In genomic region chr1:102942324-102942723, GRCh38 we compare ENCODE assay signal across 23 cellular contexts.
"Had no signal": no experiment of that assay in that cellular context is flagged by ENCODE, and none has a peak within 500 bp of the region (broad histone marks: within the 10 kb centered on the region; RNA-seq: fewer than 3 reads in every experiment).

No MANE protein-coding gene starts in this region.

- H3K9ac ChIP-seq: neural progenitor cell, parathyroid adenoma had no signal

- H3K4me2 ChIP-seq: neural progenitor cell had no signal

- DNase-seq: activated CD4-positive, alpha-beta T cell treated with anti-CD3 and anti-CD28 coated beads for 4 hours; activated CD4-positive, alpha-beta T cell treated with anti-CD3 and anti-CD28 coated beads, Interleukin-2, amount 50 U/mL, for 4 hours; activated naive CD4-positive, alpha-beta T cell; activated T-cell treated with anti-CD3 and anti-CD28 coated beads for 4 hours; activated T-cell treated with anti-CD3 and anti-CD28 coated beads, Interleukin-2, amount 50 U/mL, for 72 hours; aorta; central memory CD4-positive, alpha-beta T cell; effector CD4-positive, alpha-beta T cell; islet precursor cell; left ventricle myocardium inferior; mesendoderm; natural killer cell; occipital lobe; psoas muscle; spleen; stimulated activated naive CD4-positive, alpha-beta T cell; T-helper 1 cell; transverse colon had no signal

- H3K36me3 ChIP-seq: esophagus muscularis mucosa, left ventricle myocardium inferior, neural progenitor cell, spleen, transverse colon had no signal

- H3K9me3 ChIP-seq: esophagus muscularis mucosa, left ventricle myocardium inferior, psoas muscle, spleen, transverse colon had no signal

- H2AFZ ChIP-seq: neural progenitor cell, parathyroid adenoma had no signal

- H3K27ac ChIP-seq: esophagus muscularis mucosa, left ventricle myocardium inferior, neural progenitor cell, parathyroid adenoma, psoas muscle, spleen, transverse colon, VCaP had no signal

- H3K4me1 ChIP-seq: esophagus muscularis mucosa, left ventricle myocardium inferior, parathyroid adenoma, psoas muscle, spleen, transverse colon had no signal

- H3K79me2 ChIP-seq: parathyroid adenoma had no signal

- H3K4me3 ChIP-seq: esophagus muscularis mucosa, left ventricle myocardium inferior, lung, neural progenitor cell, psoas muscle, spleen, transverse colon had no signal

- H3K27me3 ChIP-seq: esophagus muscularis mucosa, neural progenitor cell, spleen, transverse colon had no signal
